ENCODE assay signal across 27 cellular contexts in genomic region chr12:111267171-111267570, GRCh38.
"Had no signal": no experiment of that assay in that cellular context is flagged by ENCODE, and none has a peak within 500 bp of the region (broad histone marks: within the 10 kb centered on the region; RNA-seq: fewer than 3 reads in every experiment).

No MANE protein-coding gene starts in this region.

- H3K4me3 ChIP-seq: coronary artery, esophagus squamous epithelium, heart right ventricle, lung, prostate gland, right atrium auricular region, smooth muscle cell, suprapubic skin, thyroid gland, vagina had no signal

- H3K4me3 Mint-ChIP-seq: memory B cell; natural killer cell; stimulated activated naive CD8-positive, alpha-beta T cell treated with anti-CD3 and anti-CD28 coated beads, Interleukin-15, amount 100 ng/mL, for 72 hours had no signal

- DNase-seq: dermis blood vessel endothelial cell; effector memory CD4-positive, alpha-beta T cell; erythroblast; esophagus squamous epithelium; foreskin melanocyte; glutamatergic neuron; heart right ventricle; hippocampal formation; left cardiac atrium; natural killer cell; nucleus accumbens; stimulated activated CD4-positive, alpha-beta T cell treated with anti-CD3 and anti-CD28 coated beads, Interleukin-12 subunit alpha, Interleukin-12 subunit beta, amount 100 ng/mL, for 4 hours; stimulated activated CD4-positive, alpha-beta T cell treated with anti-CD3 and anti-CD28 coated beads, Interleukin-1b, Interleukin-23, amount 100 ng/mL, for 48 hours; stimulated activated CD4-positive, alpha-beta T cell treated with anti-CD3 and anti-CD28 coated beads, Interleukin-4, amount 100 ng/mL, for 1 hour; stimulated activated CD8-positive, alpha-beta memory T cell treated with anti-CD3 and anti-CD28 coated beads, Interleukin-4, amount 100 ng/mL, for 48 hours; stimulated activated naive CD4-positive, alpha-beta T cell; stimulated activated naive CD8-positive, alpha-beta T cell treated with anti-CD3 and anti-CD28 coated beads, Interleukin-15, amount 100 ng/mL, for 72 hours; thyroid gland; trophoblast cell had no signal

- H3K9me3 Mint-ChIP-seq: memory B cell; natural killer cell; stimulated activated naive CD8-positive, alpha-beta T cell treated with anti-CD3 and anti-CD28 coated beads, Interleukin-15, amount 100 ng/mL, for 72 hours had no signal

- H3K36me3 Mint-ChIP-seq: memory B cell, natural killer cell had no signal

- H3K27ac Mint-ChIP-seq: memory B cell, natural killer cell had no signal

- H3K27ac ChIP-seq: coronary artery, esophagus squamous epithelium, heart right ventricle, prostate gland, right atrium auricular region, suprapubic skin, thyroid gland, vagina had no signal

- H3K27me3 ChIP-seq: right atrium auricular region, thyroid gland, vagina had no signal

- H3K4me1 Mint-ChIP-seq: memory B cell; natural killer cell; stimulated activated naive CD8-positive, alpha-beta T cell treated with anti-CD3 and anti-CD28 coated beads, Interleukin-15, amount 100 ng/mL, for 72 hours had no signal

- H3K9me3 ChIP-seq: esophagus squamous epithelium, prostate gland, right atrium auricular region, suprapubic skin, thyroid gland, vagina had no signal

- H3K36me3 ChIP-seq: esophagus squamous epithelium, heart right ventricle, prostate gland, right atrium auricular region, suprapubic skin, thyroid gland, vagina had no signal

- H3K4me1 ChIP-seq: esophagus squamous epithelium, prostate gland, right atrium auricular region, thyroid gland, vagina had no signal
